In genomic region chr19:55655648-55656040, GRCh38 we compare ENCODE assay signal across 7 cellular contexts. TPM values are rescaled to one million over a fixed set of nuclear protein-coding genes. Genes with fewer than 3 reads are reported as not detected.
DNase-seq lines count a peak whose midpoint lies in the region; ATAC-seq and TF ChIP-seq lines count a peak whose summit lies in the region.

No MANE protein-coding gene starts in this region.

- H3K9me3 Mint-ChIP-seq in activated naive CD4-positive, alpha-beta T cell treated with anti-CD3 and anti-CD28 coated beads, Interleukin-2, amount 50 U/mL, for 72 hours, result no peaks in the 10 kb centered on the region

- ATAC-seq in activated naive CD4-positive, alpha-beta T cell treated with anti-CD3 and anti-CD28 coated beads, Interleukin-2, amount 50 U/mL, for 72 hours, result no peak

- H3K9ac ChIP-seq in HUES48 (ENCODE audit: low read depth, low read length) (peak overlapping the region; percentile 100), iPS-20b (ENCODE audit: low read depth, low read length) (peak overlapping the region; percentile 98)

- 0 to 1% (median 0%) methylated on average over 19 of the region's 19 CpGs for WGBS in stomach, 5 donors

- H3K27ac ChIP-seq in HUES48 (ENCODE audit: low read depth, low read length), result peak overlapping the region; percentile 100
- peak overlapping the region; percentile 58 for H3K27ac ChIP-seq in iPS-20b (ENCODE audit: low read length)
- H3K27ac ChIP-seq in stomach, result peak overlapping the region; percentile 94 to 98 (median 97)

- no peak for TF ChIP-seq POLR2A in stomach (IDR thresholded peaks at IDR 0.05)

- H3K27ac Mint-ChIP-seq in activated naive CD4-positive, alpha-beta T cell treated with anti-CD3 and anti-CD28 coated beads, Interleukin-2, amount 50 U/mL, for 72 hours, result peak overlapping the region; percentile 99

- peak overlapping the region; percentile 100 for H3K4me3 ChIP-seq in HUES48 (ENCODE audit: low read depth, low read length)
- H3K4me3 ChIP-seq in iPS-20b (ENCODE audit: low read length), result peak overlapping the region; percentile 97
- peak overlapping the region; percentile 68 to 96 (median 82) for H3K4me3 ChIP-seq in stomach

- H3K36me3 ChIP-seq in HUES48 (ENCODE audit: control insufficient read depth, insufficient read depth, low read length) (peaks cover 24% of the 10 kb centered on the region), iPS-20b (ENCODE audit: insufficient read depth, low read depth, low read length) (peaks cover 30% of the 10 kb centered on the region), stomach (peaks cover 13 to 47% (median 36%) of the 10 kb centered on the region in 4 donors)

- no peak for DNase-seq in activated naive CD4-positive, alpha-beta T cell treated with anti-CD3 and anti-CD28 coated beads, Interleukin-2, amount 50 U/mL, for 72 hours (ENCODE audit: low spot score in 2 of 2)
- DNase-seq in stomach (no peak), NCI-H2081 treated with DMSO at 0.1 percent for 48 hours (lab: John Stamatoyannopoulos, UW) (no peak), NCI-H1436 treated with DMSO at 0.1 percent for 48 hours (lab: John Stamatoyannopoulos, UW) (no peak)
- no peak for DNase-seq in activated CD8-positive, alpha-beta memory T cell treated with anti-CD3 and anti-CD28 coated beads, Interleukin-2, amount 50 U/mL, for 4 hours

- TF ChIP-seq CTCF in stomach (IDR thresholded peaks at IDR 0.05), result no peak

- no peaks in the 10 kb centered on the region for H3K27me3 ChIP-seq in HUES48 (ENCODE audit: control insufficient read depth, insufficient read depth, low read length)
- H3K27me3 ChIP-seq in iPS-20b (ENCODE audit: insufficient read depth, low read length), result no peaks in the 10 kb centered on the region
- H3K27me3 ChIP-seq in stomach, result no peaks in the 10 kb centered on the region

- peaks cover 37% of the 10 kb centered on the region in 2 donors for H3K36me3 Mint-ChIP-seq in activated naive CD4-positive, alpha-beta T cell treated with anti-CD3 and anti-CD28 coated beads, Interleukin-2, amount 50 U/mL, for 72 hours

- intact Hi-C loops in stomach (cut with DNase I; ENCODE audit: low total_unique reads), result no loop called here

- H3K4me1 ChIP-seq in HUES48 (ENCODE audit: control insufficient read depth, insufficient read depth, low read length) (peaks cover 21% of the 10 kb centered on the region), iPS-20b (ENCODE audit: insufficient read depth, low read length) (peaks cover 18% of the 10 kb centered on the region), stomach (peaks cover 49 to 67% (median 62%) of the 10 kb centered on the region in 4 donors)

- TF ChIP-seq EP300 in stomach (IDR thresholded peaks at IDR 0.05), result no peak

- H3K9me3 ChIP-seq in HUES48 (ENCODE audit: control insufficient read depth, insufficient read depth, low read length) (no peaks in the 10 kb centered on the region), iPS-20b (ENCODE audit: insufficient read depth, low read depth, low read length) (no peaks in the 10 kb centered on the region), stomach (no peaks in the 10 kb centered on the region)

RNA-seq across cellular contexts. Expression of gene U2AF2, which starts 0.8 kb away (rescaled TPM):
- 100 to 1,000 TPM; 270 to 312 TPM for total RNA-seq in activated naive CD4-positive, alpha-beta T cell treated with anti-CD3 and anti-CD28 coated beads, Interleukin-2, amount 50 U/mL, for 72 hours
- 100 to 1,000 TPM in 4 of 5 donors, 10 to 100 TPM in 1; 70.5 to 463 (median 183) TPM for total RNA-seq in stomach
- polyA plus RNA-seq in stomach, result 10 to 100 TPM; 53.2 to 91.4 (median 62.2) TPM

RNA-seq across cellular contexts. Expression of gene CCDC106, which starts 7.6 kb away (rescaled TPM):
- total RNA-seq in activated naive CD4-positive, alpha-beta T cell treated with anti-CD3 and anti-CD28 coated beads, Interleukin-2, amount 50 U/mL, for 72 hours, result 10 to 100 TPM in 1 of 2 donors, 1 to 10 TPM in 1; 2.9 to 13.6 TPM
- 10 to 100 TPM in 3 of 5 donors, 1 to 10 TPM in 2; 3.5 to 25.5 (median 13.4) TPM for total RNA-seq in stomach
- 10 to 100 TPM; 12.0 to 19.4 (median 14.1) TPM for polyA plus RNA-seq in stomach

RNA-seq across cellular contexts. Expression of gene ZNF581, which starts 12.2 kb away (rescaled TPM):
- total RNA-seq in activated naive CD4-positive, alpha-beta T cell treated with anti-CD3 and anti-CD28 coated beads, Interleukin-2, amount 50 U/mL, for 72 hours, result 10 to 100 TPM; 39.9 to 40.0 TPM
- 10 to 100 TPM in 1 of 5 donors, 1 to 10 TPM in 4; 2.2 to 14.5 (median 5.3) TPM for total RNA-seq in stomach
- 10 to 100 TPM; 14.9 to 27.8 (median 21.2) TPM for polyA plus RNA-seq in stomach

RNA-seq across cellular contexts. Expression of gene ZNF580, which starts 14.8 kb away (rescaled TPM):
- 10 to 100 TPM; 18.2 to 33.9 TPM for total RNA-seq in activated naive CD4-positive, alpha-beta T cell treated with anti-CD3 and anti-CD28 coated beads, Interleukin-2, amount 50 U/mL, for 72 hours
- 10 to 100 TPM in 4 of 5 donors, not detected in 1; 10.6 to 55.0 (median 16.6) TPM for total RNA-seq in stomach
- 10 to 100 TPM; 18.6 to 26.9 (median 21.5) TPM for polyA plus RNA-seq in stomach

RNA-seq across cellular contexts. Expression of gene EPN1, which starts 19.4 kb away (rescaled TPM):
- 10 to 100 TPM; 23.1 to 46.4 TPM for total RNA-seq in activated naive CD4-positive, alpha-beta T cell treated with anti-CD3 and anti-CD28 coated beads, Interleukin-2, amount 50 U/mL, for 72 hours
- 100 to 1,000 TPM in 3 of 5 donors, 10 to 100 TPM in 2; 17.8 to 363 (median 184) TPM for total RNA-seq in stomach
- polyA plus RNA-seq in stomach, result 100 to 1,000 TPM in 2 of 3 donors, 10 to 100 TPM in 1; 74.6 to 213 (median 183) TPM
